ENCODE assay signal across 1 cellular context in the genomic region with DNA sequence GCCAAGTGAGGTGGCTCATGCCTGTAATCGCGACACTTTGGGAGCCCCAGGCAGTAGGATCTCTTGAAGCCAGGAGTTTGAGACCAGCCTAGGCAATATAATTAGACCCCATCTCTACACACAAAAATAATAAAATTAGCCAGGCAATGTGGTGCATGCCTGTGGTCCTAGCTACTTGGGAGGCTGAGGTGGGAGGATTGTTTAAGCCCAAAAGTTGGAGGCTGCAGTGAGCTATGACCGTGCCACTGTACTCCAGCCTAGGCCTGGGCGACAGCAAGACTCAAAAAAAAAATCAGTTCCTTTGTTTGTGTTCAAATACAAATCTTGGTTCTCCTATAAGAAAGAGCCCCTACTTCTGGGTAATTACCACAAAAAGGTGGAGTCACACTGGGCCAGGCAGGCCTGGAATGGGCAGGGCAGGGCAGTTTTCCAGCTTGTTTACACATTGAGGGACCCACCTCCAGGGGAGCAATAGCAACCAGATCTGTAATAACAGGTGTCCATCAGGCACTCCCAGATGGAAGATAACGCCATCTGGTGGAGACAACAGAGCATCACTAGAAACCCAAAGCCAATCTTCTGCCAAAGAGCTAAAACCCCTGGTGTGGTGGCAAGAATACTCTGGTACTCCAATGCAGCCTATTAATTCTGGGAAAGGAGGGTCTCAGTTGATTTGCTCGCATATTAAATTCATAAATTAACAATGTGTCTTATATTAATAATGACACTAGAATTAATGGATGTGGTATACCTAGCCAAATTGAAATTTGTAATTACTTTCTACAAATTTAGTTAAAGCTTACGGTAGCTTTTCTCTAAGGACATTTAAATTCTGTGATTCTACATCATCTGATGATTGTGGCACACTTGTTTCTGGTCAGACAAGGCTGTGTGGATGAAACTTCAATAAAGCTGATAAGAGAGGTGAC.
A peak's percentile ranks its signal among the peaks of the same experiment; 100 is the strongest.
TF ChIP-seq lines count a peak whose summit lies in the region.

No MANE protein-coding gene starts in this region.

TF ChIP-seq in HepG2, 621 proteins besides CTCF, POLR2A, EP300 and RAD21 (continued from another document and continues in another):
- TF ChIP-seq HMGXB3 (CRISPR knock-in tag; IDR thresholded peaks at IDR 0.05; ENCODE audit: borderline replicate concordance) (0 out of 2 replicates have a peak, but pooled peaks have one; percentile 43), ZFY (CRISPR knock-in tag; IDR thresholded peaks at IDR 0.05) (peak; percentile 46; the same call in 1 of the 2 replicates), ZNF616 (CRISPR knock-in tag; IDR thresholded peaks at IDR 0.05; ENCODE audit: low read depth) (no peak), ZNF652 (CRISPR knock-in tag; IDR thresholded peaks at IDR 0.05; ENCODE audit: borderline replicate concordance, low read depth) (peak; percentile 20; the same call in 1 of the 2 replicates), TOPORS (CRISPR knock-in tag; IDR thresholded peaks at IDR 0.05) (no peak), MXI1 (IDR thresholded peaks at IDR 0.05; ENCODE audit: borderline replicate concordance, low read depth, low read length) (peak; percentile 64; the same call in 1 of the 3 replicates), ZBTB7A (CRISPR knock-in tag; IDR thresholded peaks at IDR 0.05) (0 out of 2 replicates have a peak, but pooled peaks have one; percentile 14), ZNF251 (CRISPR knock-in tag; IDR thresholded peaks at IDR 0.05) (no peak), ZBTB43 (CRISPR knock-in tag; conservative IDR thresholded peaks at IDR 0.05) (0 out of 2 replicates have a peak, but pooled peaks have one; percentile 19), TBL1XR1 (IDR thresholded peaks at IDR 0.05; ENCODE audit: borderline replicate concordance, low read length, partially characterized antibody) (no peak), IRF2 (CRISPR knock-in tag; IDR thresholded peaks at IDR 0.05) (no peak), ZNF75D (CRISPR knock-in tag; IDR thresholded peaks at IDR 0.05; ENCODE audit: borderline replicate concordance) (no peak), HOXA3 (CRISPR knock-in tag; IDR thresholded peaks at IDR 0.05) (peak; percentile 48; the same call in 1 of the 2 replicates), SALL1 (CRISPR knock-in tag; IDR thresholded peaks at IDR 0.05) (peak; percentile 62), HDAC6 (IDR thresholded peaks at IDR 0.05; ENCODE audit: low read depth, low read length) (no peak), MTA3 (CRISPR knock-in tag; IDR thresholded peaks at IDR 0.05) (no peak), ZIK1 (CRISPR knock-in tag; IDR thresholded peaks at IDR 0.05; ENCODE audit: borderline replicate concordance, low read depth) (no peak), FOXA1 (IDR thresholded peaks at IDR 0.05) (peak; percentile 63), FOXA1 (CRISPR knock-in tag; IDR thresholded peaks at IDR 0.05) (peak; percentile 97), ZNF281 (CRISPR knock-in tag; IDR thresholded peaks at IDR 0.05; ENCODE audit: borderline replicate concordance) (no peak), SIN3A (IDR thresholded peaks at IDR 0.05; ENCODE audit: borderline replicate concordance, low read depth, low read length) (no peak), KDM1A (CRISPR knock-in tag; IDR thresholded peaks at IDR 0.05) (peak; percentile 19; the same call in 1 of the 2 replicates), CENPT (CRISPR knock-in tag; IDR thresholded peaks at IDR 0.05; ENCODE audit: low read depth) (no peak), RXRA (CRISPR knock-in tag; IDR thresholded peaks at IDR 0.05) (no peak), ZNF710 (CRISPR knock-in tag; IDR thresholded peaks at IDR 0.05; ENCODE audit: borderline replicate concordance) (no peak), SIN3B (IDR thresholded peaks at IDR 0.05; ENCODE audit: low read length) (no peak), YEATS4 (CRISPR knock-in tag; IDR thresholded peaks at IDR 0.05; ENCODE audit: borderline replicate concordance) (no peak), GRHL1 (CRISPR knock-in tag; conservative IDR thresholded peaks at IDR 0.05) (no peak)
- TF ChIP-seq, protein P1, sequence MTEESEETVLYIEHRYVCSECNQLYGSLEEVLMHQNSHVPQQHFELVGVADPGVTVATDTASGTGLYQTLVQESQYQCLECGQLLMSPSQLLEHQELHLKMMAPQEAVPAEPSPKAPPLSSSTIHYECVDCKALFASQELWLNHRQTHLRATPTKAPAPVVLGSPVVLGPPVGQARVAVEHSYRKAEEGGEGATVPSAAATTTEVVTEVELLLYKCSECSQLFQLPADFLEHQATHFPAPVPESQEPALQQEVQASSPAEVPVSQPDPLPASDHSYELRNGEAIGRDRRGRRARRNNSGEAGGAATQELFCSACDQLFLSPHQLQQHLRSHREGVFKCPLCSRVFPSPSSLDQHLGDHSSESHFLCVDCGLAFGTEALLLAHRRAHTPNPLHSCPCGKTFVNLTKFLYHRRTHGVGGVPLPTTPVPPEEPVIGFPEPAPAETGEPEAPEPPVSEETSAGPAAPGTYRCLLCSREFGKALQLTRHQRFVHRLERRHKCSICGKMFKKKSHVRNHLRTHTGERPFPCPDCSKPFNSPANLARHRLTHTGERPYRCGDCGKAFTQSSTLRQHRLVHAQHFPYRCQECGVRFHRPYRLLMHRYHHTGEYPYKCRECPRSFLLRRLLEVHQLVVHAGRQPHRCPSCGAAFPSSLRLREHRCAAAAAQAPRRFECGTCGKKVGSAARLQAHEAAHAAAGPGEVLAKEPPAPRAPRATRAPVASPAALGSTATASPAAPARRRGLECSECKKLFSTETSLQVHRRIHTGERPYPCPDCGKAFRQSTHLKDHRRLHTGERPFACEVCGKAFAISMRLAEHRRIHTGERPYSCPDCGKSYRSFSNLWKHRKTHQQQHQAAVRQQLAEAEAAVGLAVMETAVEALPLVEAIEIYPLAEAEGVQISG (CRISPR knock-in tag; IDR thresholded peaks at IDR 0.05): peak; percentile 66
- TF ChIP-seq, protein P2, sequence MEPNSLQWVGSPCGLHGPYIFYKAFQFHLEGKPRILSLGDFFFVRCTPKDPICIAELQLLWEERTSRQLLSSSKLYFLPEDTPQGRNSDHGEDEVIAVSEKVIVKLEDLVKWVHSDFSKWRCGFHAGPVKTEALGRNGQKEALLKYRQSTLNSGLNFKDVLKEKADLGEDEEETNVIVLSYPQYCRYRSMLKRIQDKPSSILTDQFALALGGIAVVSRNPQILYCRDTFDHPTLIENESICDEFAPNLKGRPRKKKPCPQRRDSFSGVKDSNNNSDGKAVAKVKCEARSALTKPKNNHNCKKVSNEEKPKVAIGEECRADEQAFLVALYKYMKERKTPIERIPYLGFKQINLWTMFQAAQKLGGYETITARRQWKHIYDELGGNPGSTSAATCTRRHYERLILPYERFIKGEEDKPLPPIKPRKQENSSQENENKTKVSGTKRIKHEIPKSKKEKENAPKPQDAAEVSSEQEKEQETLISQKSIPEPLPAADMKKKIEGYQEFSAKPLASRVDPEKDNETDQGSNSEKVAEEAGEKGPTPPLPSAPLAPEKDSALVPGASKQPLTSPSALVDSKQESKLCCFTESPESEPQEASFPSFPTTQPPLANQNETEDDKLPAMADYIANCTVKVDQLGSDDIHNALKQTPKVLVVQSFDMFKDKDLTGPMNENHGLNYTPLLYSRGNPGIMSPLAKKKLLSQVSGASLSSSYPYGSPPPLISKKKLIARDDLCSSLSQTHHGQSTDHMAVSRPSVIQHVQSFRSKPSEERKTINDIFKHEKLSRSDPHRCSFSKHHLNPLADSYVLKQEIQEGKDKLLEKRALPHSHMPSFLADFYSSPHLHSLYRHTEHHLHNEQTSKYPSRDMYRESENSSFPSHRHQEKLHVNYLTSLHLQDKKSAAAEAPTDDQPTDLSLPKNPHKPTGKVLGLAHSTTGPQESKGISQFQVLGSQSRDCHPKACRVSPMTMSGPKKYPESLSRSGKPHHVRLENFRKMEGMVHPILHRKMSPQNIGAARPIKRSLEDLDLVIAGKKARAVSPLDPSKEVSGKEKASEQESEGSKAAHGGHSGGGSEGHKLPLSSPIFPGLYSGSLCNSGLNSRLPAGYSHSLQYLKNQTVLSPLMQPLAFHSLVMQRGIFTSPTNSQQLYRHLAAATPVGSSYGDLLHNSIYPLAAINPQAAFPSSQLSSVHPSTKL (CRISPR knock-in tag; IDR thresholded peaks at IDR 0.05): peak; percentile 77
